In the genomic region with DNA sequence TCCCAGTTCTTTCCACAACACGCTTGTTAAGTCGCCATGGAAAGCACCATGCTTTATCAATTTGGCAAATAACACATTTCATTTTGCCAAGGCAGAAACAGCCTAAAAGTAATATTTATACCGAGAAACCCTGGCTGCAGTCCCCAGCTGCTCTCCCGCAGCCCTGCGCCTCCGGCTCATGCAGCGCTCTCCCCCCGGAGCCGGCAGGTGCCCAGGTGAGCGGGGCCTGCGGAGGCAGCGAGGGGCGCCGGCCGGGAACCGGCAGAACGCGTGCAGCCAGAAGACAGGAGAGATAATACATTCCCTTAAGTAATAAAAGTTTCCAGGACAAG, we compare ENCODE assay signal across 8 cellular contexts. TPM values are rescaled to one million over a fixed set of nuclear protein-coding genes. Genes with fewer than 3 reads are reported as not detected.
DNase-seq lines count a peak whose midpoint lies in the region; ATAC-seq and TF ChIP-seq lines count a peak whose summit lies in the region.

No MANE protein-coding gene starts in this region.

- H3K36me3 Mint-ChIP-seq in type B pancreatic cell, result no peaks in the 10 kb centered on the region

- peak overlapping the region; percentile 72 for H2AFZ ChIP-seq in OCI-LY3 (ENCODE audit: low read depth, low read length)

- H3K9me3 Mint-ChIP-seq in type B pancreatic cell, result no peaks in the 10 kb centered on the region

- peak overlapping the region; percentile 91 for H3K9ac ChIP-seq in OCI-LY3 (ENCODE audit: low read length)

- peaks cover 25% of the 10 kb centered on the region for H3K79me2 ChIP-seq in OCI-LY3 (ENCODE audit: low read length)

- H3K27me3 ChIP-seq in OCI-LY3 (ENCODE audit: low read depth, low read length) (peaks cover 41% of the 10 kb centered on the region), lower lobe of right lung (ENCODE audit: low read depth) (no peaks in the 10 kb centered on the region)

- H3K9me3 ChIP-seq in OCI-LY3 (ENCODE audit: insufficient read depth, low read length) (no peaks in the 10 kb centered on the region), lower lobe of right lung (no peaks in the 10 kb centered on the region)

- H3K4me1 Mint-ChIP-seq in type B pancreatic cell (ENCODE audit: unreplicated experiment), result peaks cover 23% of the 10 kb centered on the region

- H3K4me2 ChIP-seq in OCI-LY3 (ENCODE audit: low read length), result peak overlapping the region; percentile 94

- intact Hi-C loops in lower lobe of right lung (cut with DNase I), result no loop called here

- peak overlapping the region; percentile 79 for H3K27ac Mint-ChIP-seq in type B pancreatic cell

- peak overlapping the region; percentile 93 for H3K4me3 ChIP-seq in HFF-Myc (replicated peaks; ENCODE audit: low read depth, low read length)
- H3K4me3 ChIP-seq in OCI-LY3 (ENCODE audit: low read length), result peak overlapping the region; percentile 94
- peak overlapping the region; percentile 74 to 84 for H3K4me3 ChIP-seq in cardiac fibroblast (replicated peaks in 1 of 2; ENCODE audit: low read depth in 2 of 2, low read length in 2 of 2)
- peak overlapping the region; percentile 91 for H3K4me3 ChIP-seq in lower lobe of right lung

- H3K4me3 Mint-ChIP-seq in type B pancreatic cell, result peak overlapping the region; percentile 84

- TF ChIP-seq CTCF in HFF-Myc (IDR thresholded peaks at IDR 0.05; ENCODE audit: low read depth, low read length, missing control alignments) (no peak), OCI-LY3 (IDR thresholded peaks at IDR 0.05; ENCODE audit: low read depth, low read length) (no peak), cardiac fibroblast (IDR thresholded peaks at IDR 0.05; ENCODE audit: low read depth, low read length) (no peak), lower lobe of right lung (IDR thresholded peaks at IDR 0.05) (no peak), type B pancreatic cell (conservative IDR thresholded peaks at IDR 0.05) (no peak)

- no peaks in the 10 kb centered on the region for H3K27me3 Mint-ChIP-seq in type B pancreatic cell

- DNase-seq in HFF-Myc (ENCODE audit: extremely low read depth, low read depth), result no peak
- peak in 1 of 2 donors; percentile 54 for DNase-seq in cardiac fibroblast (ENCODE audit: low read depth in 2 of 2)
- no peak for DNase-seq in lower lobe of right lung
- no peak for DNase-seq in type B pancreatic cell (ENCODE audit: extremely low spot score, unreplicated experiment)
- DNase-seq in cerebellum (ENCODE audit: low spot score), result no peak
- no peak for DNase-seq in epidermal melanocyte (ENCODE audit: insufficient read length, low spot score)

- peak; percentile 7 for ATAC-seq in GM18519 (IDR thresholded peaks at IDR 0.05; ENCODE audit: low FRiP score, unreplicated experiment)
- peak; percentile 45 to 51 for ATAC-seq in lower lobe of right lung

- H3K36me3 ChIP-seq in OCI-LY3 (replicated peaks; ENCODE audit: low read depth, low read length) (no peaks in the 10 kb centered on the region), lower lobe of right lung (peaks cover 3% of the 10 kb centered on the region)

- H3K4me1 ChIP-seq in OCI-LY3 (ENCODE audit: low read length) (peaks cover 15% of the 10 kb centered on the region), lower lobe of right lung (peaks cover 57% of the 10 kb centered on the region)

- H3K27ac ChIP-seq in OCI-LY3 (ENCODE audit: low read length), result no peak overlapping the region
- peak overlapping the region; percentile 93 for H3K27ac ChIP-seq in lower lobe of right lung

- peaks cover 31% of the 10 kb centered on the region for H4K20me1 ChIP-seq in OCI-LY3 (ENCODE audit: insufficient read depth, low read length)

RNA-seq across cellular contexts. Expression of gene ARHGEF12, which starts 0.7 kb away (rescaled TPM):
- 121 TPM for total RNA-seq in lower lobe of right lung
- 73.8 and 85.7 TPM in 2 replicates for total RNA-seq in type B pancreatic cell (ENCODE audit: low replicate concordance)
- total RNA-seq in cerebellum, result 212 TPM

RNA-seq across cellular contexts. Expression of gene TLCD5, which starts 10.5 kb away (rescaled TPM):
- total RNA-seq in lower lobe of right lung (3.5 TPM), type B pancreatic cell (ENCODE audit: low replicate concordance) (3.3 and 11.6 TPM in 2 replicates), cerebellum (14.0 TPM)
